10 cellular contexts compared by ENCODE assay signal in genomic region chr11:128500488-128500887, GRCh38.
DNase-seq lines count a peak whose midpoint lies in the region; ATAC-seq and TF ChIP-seq lines count a peak whose summit lies in the region.
"Had no signal": no experiment of that assay in that cellular context is flagged by ENCODE, and none has a peak within 500 bp of the region (broad histone marks: within the 10 kb centered on the region; RNA-seq: fewer than 3 reads in every experiment).

No MANE protein-coding gene starts in this region.

- TF ChIP-seq CTCF in OCI-LY1 (IDR thresholded peaks at IDR 0.05; ENCODE audit: low read length) (no peak), coronary artery (IDR thresholded peaks at IDR 0.05) (no peak)

- no peak overlapping the region for H4K91ac ChIP-seq in trophoblast cell (ENCODE audit: low read depth, low read length)

- H3K79me2 ChIP-seq in OCI-LY1 (ENCODE audit: insufficient read depth, low read length), result peaks cover 100% of the 10 kb centered on the region
- peaks cover 7% of the 10 kb centered on the region for H3K79me2 ChIP-seq in trophoblast cell (ENCODE audit: control insufficient read depth, insufficient read depth, low read length, poor library complexity)

- peak overlapping the region; percentile 37 for H3K14ac ChIP-seq in trophoblast cell (ENCODE audit: low read length)

- H3K36me3 ChIP-seq in CD4-positive, alpha-beta memory T cell (ENCODE audit: insufficient read depth, low read length), result peaks cover 26% of the 10 kb centered on the region
- peaks cover 77% of the 10 kb centered on the region; the same call in 1 of the 2 replicates for H3K36me3 ChIP-seq in OCI-LY1 (ENCODE audit: insufficient read depth, low read length)
- H3K36me3 ChIP-seq in trophoblast cell (ENCODE audit: control insufficient read depth in 1 of 2, insufficient read depth in 2 of 2, low read length in 2 of 2), result peaks cover 6 to 9% of the 10 kb centered on the region in 2 experiments

- POLR2A ChIA-PET in CD4-positive, alpha-beta memory T cell (lab: Charles Lee; ENCODE audit: partially characterized antibody), result interaction anchor here (1.2 to 34.5 kb wide), 9 partner anchors 14 to 206 kb away, joined by 3 to 1488 read pairs (median 888); no protein-coding TSS in a partner anchor

- ATAC-seq in GM18867 (IDR thresholded peaks at IDR 0.05; ENCODE audit: unreplicated experiment), result no peak

- no peak overlapping the region for H2BK12ac ChIP-seq in trophoblast cell (ENCODE audit: low read length)

- peaks cover 88 to 100% (median 94%) of the 10 kb centered on the region in 4 donors for H3K4me1 Mint-ChIP-seq in CD4-positive, alpha-beta memory T cell

- H2AFZ ChIP-seq in OCI-LY1 (ENCODE audit: low read length) (no peak overlapping the region), trophoblast cell (ENCODE audit: insufficient read depth, low read length, poor library complexity) (no peak overlapping the region)

- peak overlapping the region; percentile 58 for H3K4me2 ChIP-seq in OCI-LY1 (ENCODE audit: low read length)
- H3K4me2 ChIP-seq in trophoblast cell (ENCODE audit: low read length), result no peak overlapping the region

- intact Hi-C loops in CD4-positive, alpha-beta memory T cell (cut with micrococcal nuclease), result loop anchor here (2.0 to 10.0 kb wide), 3 partner anchors 18 to 466 kb away; no protein-coding TSS in a partner anchor

- peak overlapping the region; percentile 86 to 100 (median 94) for H3K4me3 Mint-ChIP-seq in CD4-positive, alpha-beta memory T cell

- peak overlapping the region; percentile 95 to 99 (median 98) for H3K27ac Mint-ChIP-seq in CD4-positive, alpha-beta memory T cell

- H3K4me3 ChIP-seq in CD4-positive, alpha-beta memory T cell (ENCODE audit: low read length in 2 of 2), result peak overlapping the region in 1 of 2 donors; percentile 51
- peak overlapping the region; percentile 34 for H3K4me3 ChIP-seq in OCI-LY1 (ENCODE audit: low read depth, low read length, poor library complexity, severe bottlenecking)
- H3K4me3 ChIP-seq in coronary artery, result no peak overlapping the region
- no peak overlapping the region for H3K4me3 ChIP-seq in trophoblast cell (ENCODE audit: low read depth, low read length)

- H3K9ac ChIP-seq in OCI-LY1 (ENCODE audit: low read length), result peak overlapping the region; percentile 21; the same call in 1 of the 2 replicates
- H3K9ac ChIP-seq in trophoblast cell (ENCODE audit: low read length), result no peak overlapping the region

- peak overlapping the region; percentile 89 for H3K27ac ChIP-seq in CD4-positive, alpha-beta memory T cell (ENCODE audit: low read depth, low read length)
- H3K27ac ChIP-seq in OCI-LY1 (ENCODE audit: low read depth, low read length, poor library complexity, severe bottlenecking) (peak overlapping the region; percentile 40), coronary artery (peak overlapping the region; percentile 47 to 59), trophoblast cell (ENCODE audit: low read depth, low read length) (no peak overlapping the region)

- peak overlapping the region; percentile 55 for H3K18ac ChIP-seq in trophoblast cell (ENCODE audit: low read length)

- no peaks in the 10 kb centered on the region for H3K9me3 Mint-ChIP-seq in CD4-positive, alpha-beta memory T cell

- H3K9me2 ChIP-seq in OCI-LY1 (ENCODE audit: low read depth, low read length), result no peaks in the 10 kb centered on the region

- H3K79me1 ChIP-seq in trophoblast cell (ENCODE audit: low read length), result peaks cover 6% of the 10 kb centered on the region

- H3K27me3 Mint-ChIP-seq in CD4-positive, alpha-beta memory T cell, result no peaks in the 10 kb centered on the region

- no peak overlapping the region for H2AK5ac ChIP-seq in trophoblast cell (ENCODE audit: low read length)

- H2BK120ac ChIP-seq in trophoblast cell (ENCODE audit: insufficient read depth, low read length, poor library complexity), result no peak overlapping the region

- H3K27me3 ChIP-seq in CD4-positive, alpha-beta memory T cell (ENCODE audit: insufficient read depth, low read length), result no peaks in the 10 kb centered on the region
- H3K27me3 ChIP-seq in OCI-LY1 (ENCODE audit: insufficient read depth, low read length), result no peaks in the 10 kb centered on the region
- no peaks in the 10 kb centered on the region for H3K27me3 ChIP-seq in trophoblast cell (ENCODE audit: insufficient read depth, low read length)

- H3F3A ChIP-seq in OCI-LY1 (ENCODE audit: insufficient read depth, low read length), result no peaks in the 10 kb centered on the region

- H3K23ac ChIP-seq in trophoblast cell (ENCODE audit: low read length), result no peak overlapping the region

- H4K8ac ChIP-seq in trophoblast cell (ENCODE audit: low read depth, low read length), result no peak overlapping the region

- no peak for DNase-seq in CD4-positive, alpha-beta memory T cell
- DNase-seq in coronary artery (ENCODE audit: low spot score) (no peak), trophoblast cell (no peak), glomerular visceral epithelial cell (ENCODE audit: extremely low spot score) (no peak), iPS-NIHi11 (ENCODE audit: low spot score) (no peak)
- DNase-seq in central memory CD4-positive, alpha-beta T cell, result no peak
- DNase-seq: NCI-H2029 treated with DMSO at 0.1 percent for 48 hours, SIG-M5 had no signal

- peaks cover 99% of the 10 kb centered on the region for H3K4me1 ChIP-seq in CD4-positive, alpha-beta memory T cell (ENCODE audit: insufficient read depth, low read length)
- H3K4me1 ChIP-seq in OCI-LY1 (ENCODE audit: insufficient read depth, low read length, severe bottlenecking) (peaks cover 100% of the 10 kb centered on the region), trophoblast cell (ENCODE audit: control insufficient read depth in 1 of 2, insufficient read depth in 2 of 2, low read length in 2 of 2) (peaks cover 27 to 39% of the 10 kb centered on the region in 2 experiments)

- peaks cover 79 to 90% of the 10 kb centered on the region in 2 donors for H3K36me3 Mint-ChIP-seq in CD4-positive, alpha-beta memory T cell

- no peak overlapping the region for H4K12ac ChIP-seq in trophoblast cell (ENCODE audit: low read depth, low read length)

- peak overlapping the region; percentile 77 for H3K4ac ChIP-seq in trophoblast cell (ENCODE audit: low read depth, low read length)

- H3K9me3 ChIP-seq in CD4-positive, alpha-beta memory T cell (ENCODE audit: control insufficient read depth in 1 of 2, low read length in 2 of 2), result no peaks in the 10 kb centered on the region
- H3K9me3 ChIP-seq in OCI-LY1 (ENCODE audit: low read length) (no peaks in the 10 kb centered on the region), trophoblast cell (ENCODE audit: insufficient read depth, low read depth, low read length) (no peaks in the 10 kb centered on the region)

- CTCF ChIA-PET in CD4-positive, alpha-beta memory T cell (lab: Charles Lee; ENCODE audit: partially characterized antibody), result interaction anchor here (0.6 to 6.6 kb wide), 16 partner anchors 9 to 211 kb away, joined by 3 to 50 read pairs (median 4); no protein-coding TSS in a partner anchor

- H4K20me1 ChIP-seq in OCI-LY1 (ENCODE audit: insufficient read depth, low read length), result no peaks in the 10 kb centered on the region

- no CpG with 5 or more reads among the region's 5 CpGs for WGBS in trophoblast cell (ENCODE audit: extremely low coverage, insufficient coverage, insufficient read length)

- no peak overlapping the region for H2BK5ac ChIP-seq in trophoblast cell (ENCODE audit: low read depth, low read length, poor library complexity)
